ENCODE assay signal across 1 cellular context in the genomic region with DNA sequence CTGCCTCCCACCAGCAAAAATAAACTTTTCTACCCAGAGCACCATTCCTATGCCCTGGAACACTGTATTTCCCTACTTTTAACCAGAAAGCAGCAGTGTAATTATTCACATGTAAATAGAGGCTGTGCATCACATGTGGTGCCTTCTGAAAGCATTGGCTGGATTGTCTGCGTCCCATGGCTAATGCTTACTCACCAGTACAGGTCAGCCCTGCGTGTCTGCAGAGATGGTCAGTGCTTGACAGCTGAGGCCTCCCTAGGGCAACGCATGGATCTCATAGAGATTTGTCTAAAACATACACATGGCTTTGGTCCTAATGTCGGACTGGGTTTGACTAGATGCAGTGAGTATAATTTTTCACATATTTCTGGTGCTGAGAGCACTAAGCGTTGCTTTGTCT.
TF ChIP-seq lines count a peak whose summit lies in the region.

No MANE protein-coding gene starts in this region.

TF ChIP-seq in WTC11, 78 proteins besides CTCF, POLR2A, EP300 and RAD21 (continued from another document):
- TF ChIP-seq, protein P1, sequence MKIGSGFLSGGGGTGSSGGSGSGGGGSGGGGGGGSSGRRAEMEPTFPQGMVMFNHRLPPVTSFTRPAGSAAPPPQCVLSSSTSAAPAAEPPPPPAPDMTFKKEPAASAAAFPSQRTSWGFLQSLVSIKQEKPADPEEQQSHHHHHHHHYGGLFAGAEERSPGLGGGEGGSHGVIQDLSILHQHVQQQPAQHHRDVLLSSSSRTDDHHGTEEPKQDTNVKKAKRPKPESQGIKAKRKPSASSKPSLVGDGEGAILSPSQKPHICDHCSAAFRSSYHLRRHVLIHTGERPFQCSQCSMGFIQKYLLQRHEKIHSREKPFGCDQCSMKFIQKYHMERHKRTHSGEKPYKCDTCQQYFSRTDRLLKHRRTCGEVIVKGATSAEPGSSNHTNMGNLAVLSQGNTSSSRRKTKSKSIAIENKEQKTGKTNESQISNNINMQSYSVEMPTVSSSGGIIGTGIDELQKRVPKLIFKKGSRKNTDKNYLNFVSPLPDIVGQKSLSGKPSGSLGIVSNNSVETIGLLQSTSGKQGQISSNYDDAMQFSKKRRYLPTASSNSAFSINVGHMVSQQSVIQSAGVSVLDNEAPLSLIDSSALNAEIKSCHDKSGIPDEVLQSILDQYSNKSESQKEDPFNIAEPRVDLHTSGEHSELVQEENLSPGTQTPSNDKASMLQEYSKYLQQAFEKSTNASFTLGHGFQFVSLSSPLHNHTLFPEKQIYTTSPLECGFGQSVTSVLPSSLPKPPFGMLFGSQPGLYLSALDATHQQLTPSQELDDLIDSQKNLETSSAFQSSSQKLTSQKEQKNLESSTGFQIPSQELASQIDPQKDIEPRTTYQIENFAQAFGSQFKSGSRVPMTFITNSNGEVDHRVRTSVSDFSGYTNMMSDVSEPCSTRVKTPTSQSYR (CRISPR knock-in tag; IDR thresholded peaks at IDR 0.05): no peak
- TF ChIP-seq ZNF219 (CRISPR knock-in tag; IDR thresholded peaks at IDR 0.05; ENCODE audit: borderline replicate concordance) (no peak), ZNF671 (CRISPR knock-in tag; IDR thresholded peaks at IDR 0.05) (no peak), ZNF317 (CRISPR knock-in tag; IDR thresholded peaks at IDR 0.05; ENCODE audit: borderline replicate concordance, low read depth) (no peak), CREM (CRISPR knock-in tag; IDR thresholded peaks at IDR 0.05) (no peak)
- TF ChIP-seq, protein P2, sequence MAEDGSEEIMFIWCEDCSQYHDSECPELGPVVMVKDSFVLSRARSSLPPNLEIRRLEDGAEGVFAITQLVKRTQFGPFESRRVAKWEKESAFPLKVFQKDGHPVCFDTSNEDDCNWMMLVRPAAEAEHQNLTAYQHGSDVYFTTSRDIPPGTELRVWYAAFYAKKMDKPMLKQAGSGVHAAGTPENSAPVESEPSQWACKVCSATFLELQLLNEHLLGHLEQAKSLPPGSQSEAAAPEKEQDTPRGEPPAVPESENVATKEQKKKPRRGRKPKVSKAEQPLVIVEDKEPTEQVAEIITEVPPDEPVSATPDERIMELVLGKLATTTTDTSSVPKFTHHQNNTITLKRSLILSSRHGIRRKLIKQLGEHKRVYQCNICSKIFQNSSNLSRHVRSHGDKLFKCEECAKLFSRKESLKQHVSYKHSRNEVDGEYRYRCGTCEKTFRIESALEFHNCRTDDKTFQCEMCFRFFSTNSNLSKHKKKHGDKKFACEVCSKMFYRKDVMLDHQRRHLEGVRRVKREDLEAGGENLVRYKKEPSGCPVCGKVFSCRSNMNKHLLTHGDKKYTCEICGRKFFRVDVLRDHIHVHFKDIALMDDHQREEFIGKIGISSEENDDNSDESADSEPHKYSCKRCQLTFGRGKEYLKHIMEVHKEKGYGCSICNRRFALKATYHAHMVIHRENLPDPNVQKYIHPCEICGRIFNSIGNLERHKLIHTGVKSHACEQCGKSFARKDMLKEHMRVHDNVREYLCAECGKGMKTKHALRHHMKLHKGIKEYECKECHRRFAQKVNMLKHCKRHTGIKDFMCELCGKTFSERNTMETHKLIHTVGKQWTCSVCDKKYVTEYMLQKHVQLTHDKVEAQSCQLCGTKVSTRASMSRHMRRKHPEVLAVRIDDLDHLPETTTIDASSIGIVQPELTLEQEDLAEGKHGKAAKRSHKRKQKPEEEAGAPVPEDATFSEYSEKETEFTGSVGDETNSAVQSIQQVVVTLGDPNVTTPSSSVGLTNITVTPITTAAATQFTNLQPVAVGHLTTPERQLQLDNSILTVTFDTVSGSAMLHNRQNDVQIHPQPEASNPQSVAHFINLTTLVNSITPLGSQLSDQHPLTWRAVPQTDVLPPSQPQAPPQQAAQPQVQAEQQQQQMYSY (CRISPR knock-in tag; IDR thresholded peaks at IDR 0.05): no peak
- TF ChIP-seq, protein P3, sequence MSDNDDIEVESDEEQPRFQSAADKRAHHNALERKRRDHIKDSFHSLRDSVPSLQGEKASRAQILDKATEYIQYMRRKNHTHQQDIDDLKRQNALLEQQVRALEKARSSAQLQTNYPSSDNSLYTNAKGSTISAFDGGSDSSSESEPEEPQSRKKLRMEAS (CRISPR knock-in tag; IDR thresholded peaks at IDR 0.05): no peak
- TF ChIP-seq, protein P4, sequence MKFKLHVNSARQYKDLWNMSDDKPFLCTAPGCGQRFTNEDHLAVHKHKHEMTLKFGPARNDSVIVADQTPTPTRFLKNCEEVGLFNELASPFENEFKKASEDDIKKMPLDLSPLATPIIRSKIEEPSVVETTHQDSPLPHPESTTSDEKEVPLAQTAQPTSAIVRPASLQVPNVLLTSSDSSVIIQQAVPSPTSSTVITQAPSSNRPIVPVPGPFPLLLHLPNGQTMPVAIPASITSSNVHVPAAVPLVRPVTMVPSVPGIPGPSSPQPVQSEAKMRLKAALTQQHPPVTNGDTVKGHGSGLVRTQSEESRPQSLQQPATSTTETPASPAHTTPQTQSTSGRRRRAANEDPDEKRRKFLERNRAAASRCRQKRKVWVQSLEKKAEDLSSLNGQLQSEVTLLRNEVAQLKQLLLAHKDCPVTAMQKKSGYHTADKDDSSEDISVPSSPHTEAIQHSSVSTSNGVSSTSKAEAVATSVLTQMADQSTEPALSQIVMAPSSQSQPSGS (CRISPR knock-in tag; IDR thresholded peaks at IDR 0.05; ENCODE audit: borderline replicate concordance, low read depth): no peak
- TF ChIP-seq, protein P5, sequence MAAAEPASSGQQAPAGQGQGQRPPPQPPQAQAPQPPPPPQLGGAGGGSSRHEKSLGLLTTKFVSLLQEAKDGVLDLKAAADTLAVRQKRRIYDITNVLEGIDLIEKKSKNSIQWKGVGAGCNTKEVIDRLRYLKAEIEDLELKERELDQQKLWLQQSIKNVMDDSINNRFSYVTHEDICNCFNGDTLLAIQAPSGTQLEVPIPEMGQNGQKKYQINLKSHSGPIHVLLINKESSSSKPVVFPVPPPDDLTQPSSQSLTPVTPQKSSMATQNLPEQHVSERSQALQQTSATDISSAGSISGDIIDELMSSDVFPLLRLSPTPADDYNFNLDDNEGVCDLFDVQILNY (CRISPR knock-in tag; IDR thresholded peaks at IDR 0.05): no peak
